ENCODE assay signal across 8 cellular contexts in the genomic region with DNA sequence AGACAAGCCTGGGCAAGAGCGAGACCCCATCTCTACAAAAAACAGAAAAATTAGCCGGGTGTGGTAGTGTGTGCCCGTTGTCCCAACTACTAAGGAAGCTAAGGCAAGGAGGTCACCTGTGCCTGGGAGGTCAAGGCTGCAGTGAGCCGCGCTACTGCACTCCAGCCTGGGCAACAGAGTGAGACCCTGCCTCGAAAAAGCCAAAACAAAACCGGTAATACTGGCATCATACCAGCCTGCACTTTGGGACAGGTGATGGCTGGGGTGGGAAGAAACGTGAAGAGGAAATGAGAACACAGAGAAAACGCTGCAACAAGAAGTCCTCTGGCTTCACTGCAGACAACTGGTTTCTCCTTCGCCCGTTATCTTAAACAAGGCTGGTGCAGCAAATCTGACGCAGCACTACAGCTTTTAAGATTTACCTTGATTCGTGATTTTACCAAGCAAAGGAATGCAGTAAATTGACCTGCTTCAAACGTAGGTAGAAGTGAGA. TPM values are rescaled to one million over a fixed set of nuclear protein-coding genes. Genes with fewer than 3 reads are reported as not detected.
DNase-seq lines count a peak whose midpoint lies in the region; TF ChIP-seq lines count a peak whose summit lies in the region.

No MANE protein-coding gene starts in this region.

- H3K36me3 ChIP-seq in GM06990 (ENCODE audit: control insufficient read depth, insufficient read depth, low read length) (peaks cover 6% of the 10 kb centered on the region), Peyer's patch (peaks cover 0 to 52% (median 0%) of the 10 kb centered on the region in 3 donors), neutrophil (peaks cover 63% of the 10 kb centered on the region)

- no peak for TF ChIP-seq POLR2A in Peyer's patch (IDR thresholded peaks at IDR 0.05)

- H3K4me3 ChIP-seq in GM06990 (replicated peaks; ENCODE audit: low read depth, low read length): peak overlapping the region; percentile 85
- peak overlapping the region; percentile 77 to 90 (median 82) for H3K4me3 ChIP-seq in Peyer's patch
- peak overlapping the region; percentile 61 for H3K4me3 ChIP-seq in epithelial cell of proximal tubule (ENCODE audit: low read depth, low read length)
- H3K4me3 ChIP-seq in neutrophil (ENCODE audit: low read depth in 1 of 2, low read length in 1 of 2): peak overlapping the region; percentile 69 to 92

- TF ChIP-seq CTCF in GM06990 (IDR thresholded peaks at IDR 0.05; ENCODE audit: insufficient read depth, low read length, poor library complexity, severe bottlenecking): no peak
- no peak for TF ChIP-seq CTCF in H9 (conservative IDR thresholded peaks at IDR 0.05)
- TF ChIP-seq CTCF in Peyer's patch (IDR thresholded peaks at IDR 0.05): peak in 3 of 6 experiments; percentile 15 to 36 (median 32)
- TF ChIP-seq CTCF in epithelial cell of proximal tubule (conservative IDR thresholded peaks at IDR 0.05; ENCODE audit: low read depth, low read length): no peak
- no peak for TF ChIP-seq CTCF in neutrophil (IDR thresholded peaks at IDR 0.05)

- H2BK5ac ChIP-seq in H9 (ENCODE audit: insufficient read length, low read length): peak overlapping the region; percentile 33

- H3K4me1 Mint-ChIP-seq in H9: peaks cover 16 to 18% of the 10 kb centered on the region in 2 experiments

- H3K23ac ChIP-seq in H9 (ENCODE audit: insufficient read length, low read depth, low read length): peak overlapping the region; percentile 55

- H2BK20ac ChIP-seq in H9 (ENCODE audit: low read depth, low read length, poor library complexity, severe bottlenecking): no peak overlapping the region

- H4K91ac ChIP-seq in H9 (ENCODE audit: insufficient read length, low read depth, low read length): no peak overlapping the region

- H3K9me3 ChIP-seq in H9 (ENCODE audit: control insufficient read depth, low read depth, low read length) (no peaks in the 10 kb centered on the region), Peyer's patch (no peaks in the 10 kb centered on the region), neutrophil (no peaks in the 10 kb centered on the region)

- H2BK15ac ChIP-seq in H9 (ENCODE audit: low read depth, low read length): no peak overlapping the region

- no peaks in the 10 kb centered on the region for H3K9me3 Mint-ChIP-seq in H9

- peak overlapping the region; percentile 92 to 95 for H3K4me3 Mint-ChIP-seq in H9

- H2BK12ac ChIP-seq in H9 (ENCODE audit: insufficient read length, low read depth, low read length): peak overlapping the region; percentile 80

- peaks cover 3% of the 10 kb centered on the region for H4K20me1 ChIP-seq in H9 (ENCODE audit: control insufficient read depth, insufficient read depth, insufficient read length)

- no peak overlapping the region for H4K5ac ChIP-seq in H9 (ENCODE audit: insufficient read length, low read depth, low read length)

- peaks cover 7% of the 10 kb centered on the region for H3K79me1 ChIP-seq in H9 (ENCODE audit: insufficient read depth, low read depth, low read length, poor library complexity, severe bottlenecking)

- H3K18ac ChIP-seq in H9 (ENCODE audit: insufficient read length, low read depth, low read length): peak overlapping the region; percentile 85

- H3T11ph ChIP-seq in H9 (ENCODE audit: low read length): peak overlapping the region; percentile 56

- H2BK120ac ChIP-seq in H9 (ENCODE audit: low read depth, low read length, poor library complexity, severe bottlenecking): peak overlapping the region; percentile 42

- no peak overlapping the region for H3K4ac ChIP-seq in H9 (ENCODE audit: low read depth, low read length)

- H3K9ac ChIP-seq in H9 (ENCODE audit: extremely low read depth, insufficient read length, low read length): peak overlapping the region; percentile 86

- H3K4me1 ChIP-seq in H9 (ENCODE audit: insufficient read depth, low read length): no peaks in the 10 kb centered on the region
- H3K4me1 ChIP-seq in Peyer's patch: peaks cover 0 to 27% (median 7%) of the 10 kb centered on the region in 4 donors
- peaks cover 47 to 49% of the 10 kb centered on the region in 2 experiments for H3K4me1 ChIP-seq in neutrophil (ENCODE audit: control insufficient read depth in 1 of 2, insufficient read depth in 1 of 2, low read depth in 1 of 2, low read length in 1 of 2)

- peaks cover 28 to 63% (median 37%) of the 10 kb centered on the region in 3 experiments; a peak in 6 of 7 replicates for H3K36me3 Mint-ChIP-seq in H9 (ENCODE audit: insufficient read depth in 1 of 3, low read depth in 3 of 3)

- H2AFZ ChIP-seq in H9 (ENCODE audit: low read length): no peak overlapping the region

- H3K27me3 ChIP-seq in GM06990 (replicated peaks; ENCODE audit: control insufficient read depth, insufficient read depth, low read length) (no peaks in the 10 kb centered on the region), H9 (ENCODE audit: insufficient read depth, low read length) (no peaks in the 10 kb centered on the region), Peyer's patch (no peaks in the 10 kb centered on the region), neutrophil (no peaks in the 10 kb centered on the region)

- no peak for DNase-seq in GM06990 (ENCODE audit: extremely low read depth, insufficient read length)
- peak; percentile 47 for DNase-seq in H9
- peak in 1 of 3 donors; percentile 63 for DNase-seq in Peyer's patch
- no peak for DNase-seq in epithelial cell of proximal tubule (ENCODE audit: low read depth)
- no peak for DNase-seq in HPDE6-E6E7 (ENCODE audit: extremely low spot score)
- DNase-seq in NCI-H146 treated with DMSO at 0.1 percent for 48 hours (lab: John Stamatoyannopoulos, UW; ENCODE audit: unreplicated experiment): no peak
- DNase-seq in NCI-H187 (lab: John Stamatoyannopoulos, UW): no peak

- peak overlapping the region; percentile 78 for H3K14ac ChIP-seq in H9 (ENCODE audit: insufficient read depth, low read length)

- no peak overlapping the region for H3K56ac ChIP-seq in H9 (ENCODE audit: insufficient read length, low read depth, low read length)

- H3K27me3 Mint-ChIP-seq in H9 (ENCODE audit: low read depth): no peaks in the 10 kb centered on the region

- no peak overlapping the region for H2AK5ac ChIP-seq in H9 (ENCODE audit: insufficient read length, low read length)

- H4K8ac ChIP-seq in H9 (replicated peaks; ENCODE audit: insufficient read length, low read depth, low read length): no peak overlapping the region

- peaks cover 10% of the 10 kb centered on the region for H3K23me2 ChIP-seq in H9 (ENCODE audit: insufficient read length, low read depth, low read length, poor library complexity, severe bottlenecking)

- WGBS in H9 (ENCODE audit: extremely low coverage, insufficient read length, low lambda C conversion rate): no CpG with 5 or more reads among the region's 14 CpGs

- H3K27ac Mint-ChIP-seq in H9: peak overlapping the region; percentile 97 to 99 (median 97); a peak in 6 of 7 replicates

- peak overlapping the region; percentile 87 for H3K27ac ChIP-seq in H9 (ENCODE audit: insufficient read length, low read depth, low read length)
- peak overlapping the region; percentile 98 to 100 (median 99) for H3K27ac ChIP-seq in Peyer's patch
- peak overlapping the region; percentile 100 for H3K27ac ChIP-seq in neutrophil

- H3K4me2 ChIP-seq in H9 (ENCODE audit: insufficient read depth, insufficient read length, low read length): peak overlapping the region; percentile 98

- no peaks in the 10 kb centered on the region; the same call in 1 of the 2 replicates for H3K79me2 ChIP-seq in H9 (ENCODE audit: insufficient read depth, low read length)

RNA-seq across cellular contexts. Expression of a gene that starts 0.7 kb away (rescaled TPM):
- total RNA-seq in H9 (2021) (123 and 137 TPM in 2 replicates), Peyer's patch (100 to 1,000 TPM in 1 of 4 donors, 10 to 100 TPM in 3; 54.6 to 138 (median 57.5) TPM), epithelial cell of proximal tubule (40.9 and 58.9 TPM in 2 replicates)

RNA-seq across cellular contexts. Expression of a gene that starts 17.8 kb away (rescaled TPM):
- total RNA-seq in H9 (2021) (101 and 105 TPM in 2 replicates), Peyer's patch (100 to 1,000 TPM in 3 of 4 donors, 10 to 100 TPM in 1; 86.3 to 207 (median 117) TPM), epithelial cell of proximal tubule (44.5 and 59.3 TPM in 2 replicates)

RNA-seq across cellular contexts. Expression of a gene that starts 37.7 kb away (rescaled TPM):
- total RNA-seq in H9 (2021) (23.6 and 24.8 TPM in 2 replicates), Peyer's patch (100 to 1,000 TPM in 3 of 4 donors, 10 to 100 TPM in 1; 56.9 to 317 (median 207) TPM), epithelial cell of proximal tubule (2.1 and 2.8 TPM in 2 replicates)

RNA-seq across cellular contexts. Expression of a gene that starts 39.2 kb away (rescaled TPM):
- total RNA-seq in H9 (2021) (8.6 and 8.7 TPM in 2 replicates), Peyer's patch (10 to 100 TPM; 13.2 to 38.8 (median 18.9) TPM), epithelial cell of proximal tubule (0.40 and 1.2 TPM in 2 replicates)
